8 cellular contexts compared by ENCODE assay signal in the genomic region with DNA sequence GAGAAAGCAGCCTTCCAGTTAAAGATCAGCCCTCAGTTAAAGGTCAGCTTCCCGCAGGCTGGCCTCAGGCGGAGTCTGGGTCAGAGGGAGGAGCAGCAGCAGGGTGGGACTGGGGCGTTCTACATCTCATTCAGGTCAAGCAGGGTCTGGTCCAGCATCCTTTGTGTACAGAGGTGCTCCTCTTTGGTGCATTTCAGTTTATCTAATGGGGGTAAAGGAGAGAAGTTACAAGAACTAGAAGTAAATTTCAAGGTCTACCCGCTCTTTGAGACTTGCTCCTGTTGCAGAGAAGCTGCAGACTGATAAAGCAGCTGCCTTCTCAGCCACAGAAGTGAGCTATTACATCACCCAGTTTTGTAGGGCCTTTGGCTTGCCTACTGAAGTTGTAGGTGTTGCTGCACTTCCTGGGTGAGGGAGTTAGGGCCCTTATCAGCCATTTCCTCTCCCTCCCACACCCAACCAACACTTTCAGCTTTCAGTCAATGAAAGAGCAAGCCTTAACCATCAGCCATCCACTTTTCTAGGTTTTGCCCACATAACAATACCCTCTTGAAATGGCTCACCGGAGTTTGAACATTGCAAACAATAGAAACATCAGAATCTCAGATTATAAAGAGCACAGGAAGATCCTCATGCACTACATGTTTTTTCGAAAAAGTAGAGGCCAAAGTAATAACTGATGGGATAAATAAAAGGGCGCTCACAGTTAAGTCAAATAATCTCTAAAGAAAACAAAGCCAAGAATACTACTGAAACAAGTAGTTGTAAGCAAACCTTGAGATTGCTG. TPM values are rescaled to one million over a fixed set of nuclear protein-coding genes. Genes with fewer than 3 reads are reported as not detected.
DNase-seq lines count a peak whose midpoint lies in the region; ATAC-seq, FAIRE-seq and TF ChIP-seq lines count a peak whose summit lies in the region.

No MANE protein-coding gene starts in this region.

- H3K9ac ChIP-seq in K562 (ENCODE audit: insufficient read depth in 1 of 2, low read depth in 2 of 2, low read length in 2 of 2) (peak overlapping the region; percentile 57 to 67; a peak in 3 of 4 replicates), trophoblast cell (ENCODE audit: low read length) (no peak overlapping the region), PC-3 (ENCODE audit: low read length) (no peak overlapping the region)

- peak in 1 of 2 experiments; percentile 30; a peak in 2 of 4 replicates for TF ChIP-seq RAD21 in K562 (CRISPR knock-in tag; conservative IDR thresholded peaks at IDR 0.05 in 1 of 2, IDR thresholded peaks at IDR 0.05 in 1 of 2)

- H2BK12ac ChIP-seq in trophoblast cell (ENCODE audit: low read length), result no peak overlapping the region

- H3K79me1 ChIP-seq in trophoblast cell (ENCODE audit: low read length), result no peaks in the 10 kb centered on the region

- CTCF ChIA-PET in K562 (lab: Yijun Ruan, JAX; ENCODE audit: low intra/inter-chr PET ratio), result no interaction called here
- CTCF ChIA-PET in PC-3 (lab: Charles Lee), result no interaction called here

- H3K4me1 ChIP-seq in K562 (replicated peaks in 1 of 2; ENCODE audit: control insufficient read depth in 2 of 2, insufficient read depth in 2 of 2, low read length in 2 of 2), result peaks cover 20 to 44% of the 10 kb centered on the region in 2 experiments
- H3K4me1 ChIP-seq in trophoblast cell (ENCODE audit: control insufficient read depth in 1 of 2, insufficient read depth in 2 of 2, low read length in 2 of 2), result no peaks in the 10 kb centered on the region
- no peaks in the 10 kb centered on the region for H3K4me1 ChIP-seq in PC-3 (ENCODE audit: insufficient read depth, low read length)

- H3K4me2 ChIP-seq in K562 (ENCODE audit: insufficient read depth, low read length) (peak overlapping the region; percentile 68), trophoblast cell (ENCODE audit: low read length) (no peak overlapping the region), PC-3 (ENCODE audit: low read length) (no peak overlapping the region)

- H2AK5ac ChIP-seq in trophoblast cell (ENCODE audit: low read length), result no peak overlapping the region

- H2AFZ ChIP-seq in K562 (ENCODE audit: low read depth, low read length) (peak overlapping the region; percentile 36), trophoblast cell (ENCODE audit: insufficient read depth, low read length, poor library complexity) (no peak overlapping the region), PC-3 (ENCODE audit: low read length) (no peak overlapping the region)

- no peak overlapping the region for H3K23ac ChIP-seq in trophoblast cell (ENCODE audit: low read length)

- no peaks in the 10 kb centered on the region for H3K9me2 ChIP-seq in PC-3 (replicated peaks; ENCODE audit: low read length)

- no peak overlapping the region for H4K8ac ChIP-seq in trophoblast cell (ENCODE audit: low read depth, low read length)

- TF ChIP-seq EP300 in K562 (IDR thresholded peaks at IDR 0.05; ENCODE audit: low read length), result peak; percentile 93

- WGBS in K562 (ENCODE audit: insufficient coverage, low coverage, missing lambda C conversion rate), result 1% methylated on average over 6 of the region's 7 CpGs
- no CpG with 5 or more reads among the region's 7 CpGs for WGBS in trophoblast cell (ENCODE audit: extremely low coverage, insufficient coverage, insufficient read length)

- TF ChIP-seq CTCF in K562 (IDR thresholded peaks at IDR 0.05 in 2 of 3, conservative IDR thresholded peaks at IDR 0.05 in 1 of 3; ENCODE audit: insufficient read depth in 2 of 3, low read depth in 1 of 3, low read length in 3 of 3) (no peak), PC-3 (conservative IDR thresholded peaks at IDR 0.05; ENCODE audit: low read depth, low read length) (no peak)

- H3K4me3 ChIP-seq in K562, result no peak overlapping the region
- H3K4me3 ChIP-seq in trophoblast cell (ENCODE audit: low read depth, low read length), result no peak overlapping the region
- H3K4me3 ChIP-seq in PC-3 (ENCODE audit: low read length), result no peak overlapping the region

- ATAC-seq in GM18907 (IDR thresholded peaks at IDR 0.05; ENCODE audit: unreplicated experiment), result peak; percentile 69
- peak; percentile 90 for ATAC-seq in HG03064 (IDR thresholded peaks at IDR 0.05; ENCODE audit: low read depth, unreplicated experiment)
- ATAC-seq in K562, result peak; percentile 95
- ATAC-seq in PC-3, result no peak

- peak; percentile 69 for TF ChIP-seq POLR2A in K562 (conservative IDR thresholded peaks at IDR 0.05)

- H3K14ac ChIP-seq in trophoblast cell (ENCODE audit: low read length), result no peak overlapping the region

- H3K27ac ChIP-seq in K562 (ENCODE audit: extremely low read depth, low read depth, low read length), result peak overlapping the region; percentile 91
- H3K27ac ChIP-seq in trophoblast cell (ENCODE audit: low read depth, low read length), result no peak overlapping the region
- no peak overlapping the region for H3K27ac ChIP-seq in PC-3 (ENCODE audit: low read length)

- H3K18ac ChIP-seq in trophoblast cell (ENCODE audit: low read length), result no peak overlapping the region

- peaks cover 75% of the 10 kb centered on the region for H3K36me3 ChIP-seq in K562 (ENCODE audit: control insufficient read depth, insufficient read depth, low read length)
- H3K36me3 ChIP-seq in trophoblast cell (ENCODE audit: control insufficient read depth in 1 of 2, insufficient read depth in 2 of 2, low read length in 2 of 2), result peaks cover 12 to 37% of the 10 kb centered on the region in 2 experiments
- peaks cover 63% of the 10 kb centered on the region for H3K36me3 ChIP-seq in PC-3 (ENCODE audit: low read depth, low read length)

- FAIRE-seq in K562 (lab: Jason Lieb, UNC), result peak; percentile 99

- no peak overlapping the region for H3K4ac ChIP-seq in trophoblast cell (ENCODE audit: low read depth, low read length)

- peaks cover 23% of the 10 kb centered on the region for H3K79me2 ChIP-seq in K562 (ENCODE audit: control insufficient read depth, insufficient read depth, low read length)
- no peaks in the 10 kb centered on the region for H3K79me2 ChIP-seq in trophoblast cell (ENCODE audit: control insufficient read depth, insufficient read depth, low read length, poor library complexity)
- H3K79me2 ChIP-seq in PC-3 (ENCODE audit: low read length), result no peaks in the 10 kb centered on the region

- no peak overlapping the region for H2BK5ac ChIP-seq in trophoblast cell (ENCODE audit: low read depth, low read length, poor library complexity)

- no peaks in the 10 kb centered on the region for H3K27me3 ChIP-seq in K562 (ENCODE audit: control insufficient read depth in 2 of 2, insufficient read depth in 2 of 2, low read length in 2 of 2)
- H3K27me3 ChIP-seq in trophoblast cell (ENCODE audit: insufficient read depth, low read length), result no peaks in the 10 kb centered on the region
- no peaks in the 10 kb centered on the region for H3K27me3 ChIP-seq in PC-3 (ENCODE audit: low read length)

- H4K91ac ChIP-seq in trophoblast cell (ENCODE audit: low read depth, low read length), result no peak overlapping the region

- POLR2A ChIA-PET in K562 (lab: Yijun Ruan, JAX), result interaction anchor here (0.5 to 3.1 kb wide), 13 partner anchors 8 to 751 kb away, joined by 3 to 26 read pairs (median 5); partner anchors contain the start of gene RPS27
- POLR2A ChIA-PET in PC-3 (lab: Charles Lee; ENCODE audit: unreplicated experiment), result no interaction called here

- peaks cover 25% of the 10 kb centered on the region for H3K9me3 ChIP-seq in K562 (replicated peaks; ENCODE audit: control insufficient read depth, insufficient read depth, low read depth, low read length)
- H3K9me3 ChIP-seq in trophoblast cell (ENCODE audit: insufficient read depth, low read depth, low read length), result no peaks in the 10 kb centered on the region
- H3K9me3 ChIP-seq in PC-3 (ENCODE audit: low read length), result no peaks in the 10 kb centered on the region

- H4K20me1 ChIP-seq in K562 (replicated peaks; ENCODE audit: control insufficient read depth, insufficient read depth, low read length), result no peaks in the 10 kb centered on the region
- H4K20me1 ChIP-seq in PC-3 (ENCODE audit: low read length), result peaks cover 12% of the 10 kb centered on the region

- no peak overlapping the region for H4K12ac ChIP-seq in trophoblast cell (ENCODE audit: low read depth, low read length)

- BruUV-seq in K562 (replicated peaks; lab: Mats Ljungman, UMichigan), result no TSS peak
- no TSS peak for BruUV-seq in PC-3 (replicated peaks; lab: Mats Ljungman, UMichigan)

- intact Hi-C loops in K562 (cut with micrococcal nuclease), result loop anchor here (2.0 kb wide), 1 partner anchor 25 kb away; no protein-coding TSS in a partner anchor
- intact Hi-C loops in PC-3 (cut with micrococcal nuclease), result no loop called here

- H3F3A ChIP-seq in PC-3 (ENCODE audit: low read length, unreplicated experiment), result no peaks in the 10 kb centered on the region

- in situ Hi-C loops in K562 (cut with MboI), result no loop called here

- peak; percentile 48 for DNase-seq in T-helper 9 cell
- DNase-seq in K562 (ENCODE audit: extremely low read depth in 1 of 4, low spot score in 3 of 4), result peak; percentile 61 to 95 (median 76)
- DNase-seq in trophoblast cell, result peak; percentile 35 to 41
- no peak for DNase-seq in PC-3
- no peak for DNase-seq in COR-L47 (lab: John Stamatoyannopoulos, UW)
- DNase-seq in iPS-NIHi11 (ENCODE audit: low spot score), result no peak

- H2BK120ac ChIP-seq in trophoblast cell (ENCODE audit: insufficient read depth, low read length, poor library complexity), result no peak overlapping the region

- no peaks in the 10 kb centered on the region for H3K9me1 ChIP-seq in K562 (ENCODE audit: control insufficient read depth, insufficient read depth, low read length)

RNA-seq across cellular contexts. Expression of gene NUP210L, which starts 2.8 kb away (rescaled TPM):
- total RNA-seq in K562 (2011; cell fraction: chromatin; rRNA removed; ENCODE audit: low replicate concordance), result 0.07 TPM in 1 of 2 replicates, not detected in the other
- under 0.01 TPM in 1 of 2 replicates, not detected in the other for total RNA-seq in K562 (2011; cell fraction: nucleolus; rRNA removed)
- 0.15 TPM in 1 of 2 replicates, not detected in the other for total RNA-seq in K562 (2011; cell fraction: nucleoplasm; rRNA removed)
- total RNA-seq in K562 (2014; rRNA removed) (not detected in 2 replicates), K562 (2014; rRNA removed; fragmentation: Illumina TruSeq; extraction: Trizol) (0.04 TPM in 1 of 2 replicates, not detected in the other), K562 (2015; rRNA removed; fragmentation: Illumina TruSeq; extraction: Trizol) (0.04 TPM in 1 of 2 replicates, not detected in the other), K562 (2021) (not detected in 2 replicates), PC-3 (2014; rRNA removed) (0.04 TPM in 1 of 2 replicates, not detected in the other)
- polyA plus RNA-seq in K562 (2011; rRNA removed) (0.01 TPM in 1 of 2 replicates, not detected in the other), K562 (2014; fragmentation: Illumina TruSeq; extraction: Trizol) (not detected in 2 replicates), K562 (2014; fragmentation: Nextera tagmentation; extraction: Ambion mirVana) (not detected), K562 (2014; rRNA removed) (0.01 TPM in 1 of 2 replicates, not detected in the other)
- 0.01 TPM in 1 of 2 replicates, not detected in the other for polyA plus RNA-seq in K562 (2011; cell fraction: cytosol; rRNA removed)
- 0.01 TPM in 1 of 2 replicates, not detected in the other for polyA plus RNA-seq in K562 (2011; cell fraction: nucleus; rRNA removed)
- polyA plus RNA-seq in K562 (2012), result 0.03 TPM in 1 of 2 replicates, not detected in the other
- polyA minus RNA-seq in K562 (2011; rRNA and poly(A)+ RNA removed), result 0.03 and 0.07 TPM in 2 replicates
- not detected in 2 replicates for polyA minus RNA-seq in K562 (2011; cell fraction: cytosol; rRNA and poly(A)+ RNA removed)
- not detected in 2 replicates for polyA minus RNA-seq in K562 (2011; cell fraction: nucleus; rRNA and poly(A)+ RNA removed)
- 0.01 and 0.03 TPM in 2 replicates for polyA plus RNA-seq in trophoblast cell (2013)

RNA-seq across cellular contexts. Expression of gene TPM3, which starts 34.2 kb away (rescaled TPM):
- 94.6 and 152 TPM in 2 replicates for total RNA-seq in K562 (2011; cell fraction: chromatin; rRNA removed; ENCODE audit: low replicate concordance)
- total RNA-seq in K562 (2011; cell fraction: nucleolus; rRNA removed), result 60.4 and 81.0 TPM in 2 replicates
- 113 and 173 TPM in 2 replicates for total RNA-seq in K562 (2011; cell fraction: nucleoplasm; rRNA removed)
- total RNA-seq in K562 (2014; rRNA removed) (344 and 399 TPM in 2 replicates), K562 (2014; rRNA removed; fragmentation: Illumina TruSeq; extraction: Trizol) (350 and 402 TPM in 2 replicates), K562 (2015; rRNA removed; fragmentation: Illumina TruSeq; extraction: Trizol) (400 and 421 TPM in 2 replicates), K562 (2021) (500 and 507 TPM in 2 replicates), PC-3 (2014; rRNA removed) (428 and 524 TPM in 2 replicates)
- polyA plus RNA-seq in K562 (2011; rRNA removed) (423 and 536 TPM in 2 replicates), K562 (2014; fragmentation: Illumina TruSeq; extraction: Trizol) (488 and 545 TPM in 2 replicates), K562 (2014; fragmentation: Nextera tagmentation; extraction: Ambion mirVana) (100 to 1,000 TPM; 202 to 241 TPM), K562 (2014; rRNA removed) (496 and 604 TPM in 2 replicates)
- 181 and 303 TPM in 2 replicates for polyA plus RNA-seq in K562 (2011; cell fraction: cytosol; rRNA removed)
- polyA plus RNA-seq in K562 (2011; cell fraction: nucleus; rRNA removed), result 147 and 198 TPM in 2 replicates
- 390 and 526 TPM in 2 replicates for polyA plus RNA-seq in K562 (2012)
- 256 and 293 TPM in 2 replicates for polyA minus RNA-seq in K562 (2011; rRNA and poly(A)+ RNA removed)
- polyA minus RNA-seq in K562 (2011; cell fraction: cytosol; rRNA and poly(A)+ RNA removed), result 99.9 and 136 TPM in 2 replicates
- 42.7 and 79.9 TPM in 2 replicates for polyA minus RNA-seq in K562 (2011; cell fraction: nucleus; rRNA and poly(A)+ RNA removed)
- polyA plus RNA-seq in trophoblast cell (2013), result 374 and 377 TPM in 2 replicates

RNA-seq across cellular contexts. Expression of gene CFAP141, which starts 48.4 kb away (rescaled TPM):
- total RNA-seq in K562 (2011; cell fraction: chromatin; rRNA removed; ENCODE audit: low replicate concordance), result not detected in 2 replicates
- total RNA-seq in K562 (2011; cell fraction: nucleolus; rRNA removed), result not detected in 2 replicates
- not detected in 2 replicates for total RNA-seq in K562 (2011; cell fraction: nucleoplasm; rRNA removed)
- total RNA-seq in K562 (2014; rRNA removed) (not detected in 2 replicates), K562 (2014; rRNA removed; fragmentation: Illumina TruSeq; extraction: Trizol) (not detected in 2 replicates), K562 (2015; rRNA removed; fragmentation: Illumina TruSeq; extraction: Trizol) (not detected in 2 replicates), K562 (2021) (not detected in 2 replicates), PC-3 (2014; rRNA removed) (not detected in 2 replicates)
- polyA plus RNA-seq in K562 (2011; rRNA removed) (not detected in 2 replicates), K562 (2014; fragmentation: Illumina TruSeq; extraction: Trizol) (not detected in 2 replicates), K562 (2014; fragmentation: Nextera tagmentation; extraction: Ambion mirVana) (not detected), K562 (2014; rRNA removed) (not detected in 2 replicates)
- polyA plus RNA-seq in K562 (2011; cell fraction: cytosol; rRNA removed), result not detected in 2 replicates
- not detected in 2 replicates for polyA plus RNA-seq in K562 (2011; cell fraction: nucleus; rRNA removed)
- polyA plus RNA-seq in K562 (2012), result not detected in 2 replicates
- polyA minus RNA-seq in K562 (2011; rRNA and poly(A)+ RNA removed), result not detected in 2 replicates
- polyA minus RNA-seq in K562 (2011; cell fraction: cytosol; rRNA and poly(A)+ RNA removed), result not detected in 2 replicates
- not detected in 2 replicates for polyA minus RNA-seq in K562 (2011; cell fraction: nucleus; rRNA and poly(A)+ RNA removed)
- not detected in 2 replicates for polyA plus RNA-seq in trophoblast cell (2013)

Comparison
In these comparisons a context has a peak if more than half of its experiments do, and no peak if none do; other contexts are left out.
1. DNase-seq: peak in T-helper 9 cell (single experiment), K562 (4 of 4) and trophoblast cell (2 of 2); none in PC-3 (single experiment), COR-L47 (single experiment) and iPS-NIHi11 (single experiment).
2. H3K9ac ChIP-seq: peak in K562 (2 of 2); none in trophoblast cell (single experiment) and PC-3 (single experiment).